35 cellular contexts compared by ENCODE assay signal in genomic region chr7:133026210-133026859, GRCh38.
"Had no signal": no experiment of that assay in that cellular context is flagged by ENCODE, and none has a peak within 500 bp of the region (broad histone marks: within the 10 kb centered on the region; RNA-seq: fewer than 3 reads in every experiment).

No MANE protein-coding gene starts in this region.

- DNase-seq: Karpas-422, Kasumi-1, MG63, MM.1S, MV-4-11, NCI-H1048, NCI-H1092, NCI-H1092 treated with DMSO at 0.1 percent for 48 hours, NCI-H1105, NCI-H1105 treated with DMSO at 0.1 percent for 48 hours, NCI-H1417, NCI-H1417 treated with DMSO at 0.1 percent for 48 hours, NCI-H1436, NCI-H1436 treated with DMSO at 0.1 percent for 48 hours, NCI-H146, NCI-H1694, NCI-H1694 treated with DMSO at 0.1 percent for 48 hours, NCI-H187, NCI-H187 treated with DMSO at 0.1 percent for 48 hours, NCI-H1930, NCI-H2029, NCI-H2029 treated with DMSO at 0.1 percent for 48 hours, NCI-H2081, NCI-H2081 treated with DMSO at 0.1 percent for 48 hours, NCI-H2107, NCI-H2171, NCI-H2171 treated with DMSO at 0.1 percent for 48 hours, NCI-H2227 treated with DMSO at 0.1 percent for 48 hours, NCI-H226, NCI-H345, NCI-H446, NCI-H446 treated with DMSO at 0.1 percent for 48 hours, NCI-H510A, NCI-H510A treated with DMSO at 0.1 percent for 48 hours, NCI-H524 had no signal

- H3K27me3 ChIP-seq: MG63 had no signal

- H3K36me3 ChIP-seq: MG63 had no signal

- H3K4me3 ChIP-seq: MG63 had no signal

- H3K9me3 ChIP-seq: MG63 had no signal
